30 cellular contexts compared by ENCODE assay signal in the genomic region with DNA sequence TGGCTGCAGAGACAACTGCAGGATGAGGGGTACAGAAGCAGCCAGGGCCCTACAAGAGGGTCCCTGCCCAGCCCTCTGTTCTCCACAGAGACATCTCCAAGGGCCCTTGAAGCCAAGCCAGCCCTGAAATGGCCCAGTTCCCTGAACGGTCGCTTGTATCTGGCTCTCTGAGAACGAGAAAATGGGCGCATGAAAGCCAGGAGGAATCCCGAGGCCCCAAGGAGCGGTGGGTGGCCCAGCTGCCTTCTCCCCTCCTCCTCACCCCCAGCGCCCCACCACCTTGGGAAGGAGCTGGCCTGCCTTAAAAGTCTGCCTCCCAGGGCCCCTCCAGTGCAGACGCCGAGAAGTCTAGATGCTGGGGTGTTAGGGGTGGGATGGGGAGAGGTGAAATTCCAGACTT.
"Had no signal": no experiment of that assay in that cellular context is flagged by ENCODE, and none has a peak within 500 bp of the region (broad histone marks: within the 10 kb centered on the region; RNA-seq: fewer than 3 reads in every experiment).

No MANE protein-coding gene starts in this region.

- ATAC-seq: activated T-cell treated with anti-CD3 and anti-CD28 coated beads, Interleukin-2, amount 50 U/mL, for 4 hours; T-cell; T-helper 17 cell had no signal

- H3K4me1 ChIP-seq: adrenal gland had no signal

- H3K4me3 ChIP-seq: adrenal gland, SJSA1 had no signal

- H3K36me3 ChIP-seq: adrenal gland, SJSA1 had no signal

- H3K27ac ChIP-seq: SJSA1 had no signal

- H3K9me3 ChIP-seq: adrenal gland, SJSA1, SK-N-SH had no signal

- H3K36me3 Mint-ChIP-seq: activated CD4-positive, alpha-beta memory T cell treated with anti-CD3 and anti-CD28 coated beads for 36 hours; activated naive CD4-positive, alpha-beta T cell treated with anti-CD3 and anti-CD28 coated beads, Interleukin-2, amount 50 U/mL, for 72 hours; brain; T-cell had no signal

- H3K27me3 ChIP-seq: adrenal gland, SJSA1 had no signal

- H3K9me3 Mint-ChIP-seq: activated B cell treated with CpG ODN at 0.5 μM for 24 hours; activated CD4-positive, alpha-beta memory T cell treated with anti-CD3 and anti-CD28 coated beads for 36 hours; activated naive CD4-positive, alpha-beta T cell treated with anti-CD3 and anti-CD28 coated beads for 36 hours; activated naive CD4-positive, alpha-beta T cell treated with anti-CD3 and anti-CD28 coated beads, Interleukin-2, amount 50 U/mL, for 72 hours; activated T-cell treated with anti-CD3 and anti-CD28 coated beads, Interleukin-2, amount 50 U/mL, for 4 hours; activated T-helper 1 cell treated with anti-CD3 and anti-CD28 coated beads, Interleukin-12 subunit alpha, Interleukin-12 subunit beta, Interleukin-2, Interleukin-4 antibody, amounts not matched to agents 30 ng/mL and 10 ng/mL and 1 ng/mL, durations not matched to agents 14 hours and 24 hours and 36 hours; T-cell had no signal

- H3K9ac ChIP-seq: SK-N-SH had no signal

- FAIRE-seq: bronchial epithelial cell had no signal

- DNase-seq: activated B cell treated with CpG ODN at 0.5 μM for 24 hours; activated CD4-positive, alpha-beta memory T cell treated with anti-CD3 and anti-CD28 coated beads for 36 hours; activated CD4-positive, alpha-beta T cell treated with anti-CD3 and anti-CD28 coated beads for 4 hours; activated CD4-positive, alpha-beta T cell treated with anti-CD3 and anti-CD28 coated beads, Interleukin-2, amount 50 U/mL, for 1 hour; activated CD4-positive, CD25-positive, alpha-beta regulatory T cell treated with anti-CD3 and anti-CD28 coated beads, Interleukin-2, amount 50 U/mL, for 72 hours; activated CD8-positive, alpha-beta memory T cell treated with anti-CD3 and anti-CD28 coated beads, Interleukin-2, amount 50 U/mL, for 4 hours; activated gamma-delta T cell treated with Interleukin-2 at 50 U/mL for 16 hours; activated naive CD4-positive, alpha-beta T cell treated with anti-CD3 and anti-CD28 coated beads for 36 hours; activated T-cell treated with anti-CD3 and anti-CD28 coated beads for 4 hours; activated T-cell treated with anti-CD3 and anti-CD28 coated beads, Interleukin-2, amount 50 U/mL, for 4 hours; adrenal gland; Karpas-422; KBM-7; NCI-H1048; NCI-H1105 treated with DMSO at 0.1 percent for 48 hours; NCI-H1436; NCI-H1694; NCI-H1930; NCI-H2081 treated with DMSO at 0.1 percent for 48 hours; NCI-H226; NCI-H446 treated with DMSO at 0.1 percent for 48 hours; SHP77; SK-N-SH; T-cell; T-helper 17 cell had no signal

- H3K4me1 Mint-ChIP-seq: activated B cell treated with CpG ODN at 0.5 μM for 24 hours, T-cell, T-helper 17 cell had no signal

- H3K4me3 Mint-ChIP-seq: activated B cell treated with CpG ODN at 0.5 μM for 24 hours; activated CD4-positive, alpha-beta memory T cell treated with anti-CD3 and anti-CD28 coated beads for 36 hours; activated naive CD4-positive, alpha-beta T cell treated with anti-CD3 and anti-CD28 coated beads for 36 hours; activated T-cell treated with anti-CD3 and anti-CD28 coated beads, Interleukin-2, amount 50 U/mL, for 4 hours; activated T-helper 1 cell treated with anti-CD3 and anti-CD28 coated beads, Interleukin-12 subunit alpha, Interleukin-12 subunit beta, Interleukin-2, Interleukin-4 antibody, amounts not matched to agents 30 ng/mL and 10 ng/mL and 1 ng/mL, durations not matched to agents 14 hours and 24 hours and 36 hours; brain; T-cell; T-helper 17 cell had no signal

- H3K27ac Mint-ChIP-seq: activated B cell treated with CpG ODN at 0.5 μM for 24 hours; activated CD4-positive, alpha-beta memory T cell treated with anti-CD3 and anti-CD28 coated beads for 36 hours; activated naive CD4-positive, alpha-beta T cell treated with anti-CD3 and anti-CD28 coated beads for 36 hours; activated naive CD4-positive, alpha-beta T cell treated with anti-CD3 and anti-CD28 coated beads, Interleukin-2, amount 50 U/mL, for 72 hours; activated T-helper 1 cell treated with anti-CD3 and anti-CD28 coated beads, Interleukin-12 subunit alpha, Interleukin-12 subunit beta, Interleukin-2, Interleukin-4 antibody, amounts not matched to agents 30 ng/mL and 10 ng/mL and 1 ng/mL, durations not matched to agents 14 hours and 24 hours and 36 hours; T-cell; T-helper 17 cell had no signal
